In genomic region chr9:112811518-112811917, GRCh38 we compare ENCODE assay signal across 30 cellular contexts.
"Had no signal": no experiment of that assay in that cellular context is flagged by ENCODE, and none has a peak within 500 bp of the region (broad histone marks: within the 10 kb centered on the region; RNA-seq: fewer than 3 reads in every experiment).

No MANE protein-coding gene starts in this region.

- H3K36me3 ChIP-seq: breast epithelium, cardiac muscle cell, colonic mucosa, gastrocnemius medialis had no signal

- H3K27ac ChIP-seq: ascending aorta, breast epithelium, cardiac muscle cell, colonic mucosa, foreskin keratinocyte, gastrocnemius medialis, heart left ventricle had no signal

- H3K4me3 ChIP-seq: ascending aorta, breast epithelium, cardiac muscle cell, colonic mucosa, dorsolateral prefrontal cortex, gastrocnemius medialis, heart left ventricle had no signal

- H3K9me3 ChIP-seq: ascending aorta, breast epithelium, colonic mucosa, gastrocnemius medialis, heart left ventricle had no signal

- H3K4me1 ChIP-seq: breast epithelium, colonic mucosa, foreskin keratinocyte, gastrocnemius medialis had no signal

- H3K27me3 ChIP-seq: ascending aorta, breast epithelium, cardiac muscle cell, colonic mucosa, dorsolateral prefrontal cortex, foreskin keratinocyte, gastrocnemius medialis, heart left ventricle had no signal

- ATAC-seq: activated naive CD4-positive, alpha-beta T cell treated with anti-CD3 and anti-CD28 coated beads, Interleukin-2, amount 50 U/mL, for 72 hours; activated T-cell treated with anti-CD3 and anti-CD28 coated beads, Interleukin-2, amount 50 U/mL, for 72 hours; esophagus mucosa; foreskin keratinocyte; gastrocnemius medialis; heart left ventricle; T-helper 17 cell had no signal

- DNase-seq: activated CD4-positive, alpha-beta memory T cell treated with anti-CD3 and anti-CD28 coated beads, Interleukin-2, amount 10 ng/mL, durations not matched to agents 7 days and 5 days; activated CD4-positive, alpha-beta T cell treated with anti-CD3 and anti-CD28 coated beads for 4 hours; activated CD4-positive, alpha-beta T cell treated with anti-CD3 and anti-CD28 coated beads, Interleukin-2, amount 10 ng/mL, durations not matched to agents 7 days and 5 days; activated CD4-positive, alpha-beta T cell treated with anti-CD3 and anti-CD28 coated beads, Interleukin-2, amount 50 U/mL, for 4 hours; activated CD4-positive, CD25-positive, alpha-beta regulatory T cell; activated CD4-positive, CD25-positive, alpha-beta regulatory T cell treated with anti-CD3 and anti-CD28 coated beads, Interleukin-2, amount 50 U/mL, for 72 hours; activated CD8-positive, alpha-beta memory T cell treated with anti-CD3 and anti-CD28 coated beads, Interleukin-2, amount 50 U/mL, for 48 hours; activated gamma-delta T cell; activated naive CD4-positive, alpha-beta T cell; activated naive CD4-positive, alpha-beta T cell treated with anti-CD3 and anti-CD28 coated beads, Interleukin-2, amount 10 ng/mL, durations not matched to agents 7 days and 5 days; activated naive CD8-positive, alpha-beta T cell treated with anti-CD3 and anti-CD28 coated beads, Interleukin-2, amount 10 ng/mL, durations not matched to agents 7 days and 5 days; activated T-cell treated with anti-CD3 and anti-CD28 coated beads for 4 hours; activated T-cell treated with anti-CD3 and anti-CD28 coated beads, Interleukin-2, amount 50 U/mL, for 24 hours; activated T-cell treated with anti-CD3 and anti-CD28 coated beads, Interleukin-2, amount 50 U/mL, for 72 hours; central memory CD4-positive, alpha-beta T cell; cerebellar nuclear complex; colonic mucosa; dorsolateral prefrontal cortex; effector memory CD4-positive, alpha-beta T cell; foreskin keratinocyte; gastrocnemius medialis; glutamatergic neuron; heart left ventricle; T-helper 17 cell; T1000 had no signal
